1 cellular context compared by ENCODE assay signal in genomic region chr20:10445758-10446157, GRCh38.
TF ChIP-seq lines count a peak whose summit lies in the region.

No MANE protein-coding gene starts in this region.

TF ChIP-seq in A549, 52 proteins besides CTCF, POLR2A, EP300 and RAD21 (continued from another document):
- TF ChIP-seq, protein P1, sequence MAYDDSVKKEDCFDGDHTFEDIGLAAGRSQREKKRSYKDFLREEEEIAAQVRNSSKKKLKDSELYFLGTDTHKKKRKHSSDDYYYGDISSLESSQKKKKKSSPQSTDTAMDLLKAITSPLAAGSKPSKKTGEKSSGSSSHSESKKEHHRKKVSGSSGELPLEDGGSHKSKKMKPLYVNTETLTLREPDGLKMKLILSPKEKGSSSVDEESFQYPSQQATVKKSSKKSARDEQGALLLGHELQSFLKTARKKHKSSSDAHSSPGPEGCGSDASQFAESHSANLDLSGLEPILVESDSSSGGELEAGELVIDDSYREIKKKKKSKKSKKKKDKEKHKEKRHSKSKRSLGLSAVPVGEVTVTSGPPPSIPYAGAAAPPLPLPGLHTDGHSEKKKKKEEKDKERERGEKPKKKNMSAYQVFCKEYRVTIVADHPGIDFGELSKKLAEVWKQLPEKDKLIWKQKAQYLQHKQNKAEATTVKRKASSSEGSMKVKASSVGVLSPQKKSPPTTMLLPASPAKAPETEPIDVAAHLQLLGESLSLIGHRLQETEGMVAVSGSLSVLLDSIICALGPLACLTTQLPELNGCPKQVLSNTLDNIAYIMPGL (CRISPR knock-in tag; IDR thresholded peaks at IDR 0.05; ENCODE audit: borderline replicate concordance) = no peak
- TF ChIP-seq ZSCAN20 (CRISPR knock-in tag; IDR thresholded peaks at IDR 0.05) (no peak), MYC (IDR thresholded peaks at IDR 0.05; ENCODE audit: borderline replicate concordance, low read length) (no peak), EHMT2 (IDR thresholded peaks at IDR 0.05; ENCODE audit: low read depth) (no peak), NFE2L2 (conservative IDR thresholded peaks at IDR 0.05; ENCODE audit: low read length) (no peak), CBX2 (IDR thresholded peaks at IDR 0.05; ENCODE audit: borderline replicate concordance, low read depth) (no peak), KDM1A (IDR thresholded peaks at IDR 0.05; ENCODE audit: low read depth) (no peak), GATA3 (IDR thresholded peaks at IDR 0.05; ENCODE audit: borderline replicate concordance) (no peak), TP53 (CRISPR knock-in tag; IDR thresholded peaks at IDR 0.05) (no peak), RCOR1 (IDR thresholded peaks at IDR 0.05; ENCODE audit: low read depth, low read length) (no peak), TFCP2L1 (CRISPR knock-in tag; IDR thresholded peaks at IDR 0.05) (no peak)
- TF ChIP-seq, protein P2, sequence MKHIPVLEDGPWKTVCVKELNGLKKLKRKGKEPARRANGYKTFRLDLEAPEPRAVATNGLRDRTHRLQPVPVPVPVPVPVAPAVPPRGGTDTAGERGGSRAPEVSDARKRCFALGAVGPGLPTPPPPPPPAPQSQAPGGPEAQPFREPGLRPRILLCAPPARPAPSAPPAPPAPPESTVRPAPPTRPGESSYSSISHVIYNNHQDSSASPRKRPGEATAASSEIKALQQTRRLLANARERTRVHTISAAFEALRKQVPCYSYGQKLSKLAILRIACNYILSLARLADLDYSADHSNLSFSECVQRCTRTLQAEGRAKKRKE (CRISPR knock-in tag; IDR thresholded peaks at IDR 0.05; ENCODE audit: low read depth) = no peak
- TF ChIP-seq, protein P3, sequence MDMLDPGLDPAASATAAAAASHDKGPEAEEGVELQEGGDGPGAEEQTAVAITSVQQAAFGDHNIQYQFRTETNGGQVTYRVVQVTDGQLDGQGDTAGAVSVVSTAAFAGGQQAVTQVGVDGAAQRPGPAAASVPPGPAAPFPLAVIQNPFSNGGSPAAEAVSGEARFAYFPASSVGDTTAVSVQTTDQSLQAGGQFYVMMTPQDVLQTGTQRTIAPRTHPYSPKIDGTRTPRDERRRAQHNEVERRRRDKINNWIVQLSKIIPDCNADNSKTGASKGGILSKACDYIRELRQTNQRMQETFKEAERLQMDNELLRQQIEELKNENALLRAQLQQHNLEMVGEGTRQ (IDR thresholded peaks at IDR 0.05) = no peak
